Comparison of ENCODE assay signal across 15 cellular contexts in genomic region chr2:134247679-134248078, GRCh38. TPM values are rescaled to one million over a fixed set of nuclear protein-coding genes. Genes with fewer than 3 reads are reported as not detected.
DNase-seq lines count a peak whose midpoint lies in the region; ATAC-seq and TF ChIP-seq lines count a peak whose summit lies in the region.
"Had no signal": no experiment of that assay in that cellular context is flagged by ENCODE, and none has a peak within 500 bp of the region (broad histone marks: within the 10 kb centered on the region; RNA-seq: fewer than 3 reads in every experiment).

No MANE protein-coding gene starts in this region.

- H3K4me3 Mint-ChIP-seq in activated T-helper 17 cell treated with anti-CD3 and anti-CD28 coated beads, Interleukin-2, amount 50 U/mL, for 72 hours, result peak overlapping the region; percentile 52
- H3K4me3 Mint-ChIP-seq: CD14-positive monocyte had no signal

- TF ChIP-seq CTCF in heart right ventricle (IDR thresholded peaks at IDR 0.05), result no peak

- H3K9me3 Mint-ChIP-seq in activated T-helper 17 cell treated with anti-CD3 and anti-CD28 coated beads, Interleukin-2, amount 50 U/mL, for 72 hours, result no peaks in the 10 kb centered on the region
- H3K9me3 Mint-ChIP-seq: activated naive CD8-positive, alpha-beta T cell treated with anti-CD3 and anti-CD28 coated beads, Interleukin-2, amount 10 ng/mL, durations not matched to agents 7 days and 5 days; CD14-positive monocyte; stimulated activated naive CD8-positive, alpha-beta T cell treated with anti-CD3 and anti-CD28 coated beads, Interleukin-15, amount 100 ng/mL, for 72 hours had no signal

- no peaks in the 10 kb centered on the region for H3K27me3 Mint-ChIP-seq in activated T-helper 17 cell treated with anti-CD3 and anti-CD28 coated beads, Interleukin-2, amount 50 U/mL, for 72 hours
- H3K27me3 Mint-ChIP-seq: activated naive CD8-positive, alpha-beta T cell treated with anti-CD3 and anti-CD28 coated beads, Interleukin-2, amount 10 ng/mL, durations not matched to agents 7 days and 5 days; stimulated activated naive CD8-positive, alpha-beta T cell treated with anti-CD3 and anti-CD28 coated beads, Interleukin-15, amount 100 ng/mL, for 72 hours had no signal

- H3K27ac Mint-ChIP-seq in activated T-helper 17 cell treated with anti-CD3 and anti-CD28 coated beads, Interleukin-2, amount 50 U/mL, for 72 hours, result no peak overlapping the region
- H3K27ac Mint-ChIP-seq: stimulated activated naive CD8-positive, alpha-beta T cell treated with anti-CD3 and anti-CD28 coated beads, Interleukin-15, amount 100 ng/mL, for 72 hours had no signal

- H3K4me1 Mint-ChIP-seq in activated T-helper 17 cell treated with anti-CD3 and anti-CD28 coated beads, Interleukin-2, amount 50 U/mL, for 72 hours, result peaks cover 78% of the 10 kb centered on the region

- WGBS in heart right ventricle, 2 donors, result 90 to 96% methylated on average over 1 of the region's 1 CpG

- H3K4me3 ChIP-seq in heart right ventricle, result no peak overlapping the region
- H3K4me3 ChIP-seq: gastrocnemius medialis, left lung had no signal

- H3K36me3 Mint-ChIP-seq in activated T-helper 17 cell treated with anti-CD3 and anti-CD28 coated beads, Interleukin-2, amount 50 U/mL, for 72 hours (ENCODE audit: low read depth), result peaks cover 5% of the 10 kb centered on the region
- H3K36me3 Mint-ChIP-seq: CD14-positive monocyte had no signal

- no peaks in the 10 kb centered on the region for H3K27me3 ChIP-seq in heart right ventricle
- H3K27me3 ChIP-seq: gastrocnemius medialis, left lung had no signal

- no peaks in the 10 kb centered on the region for H3K36me3 ChIP-seq in heart right ventricle
- H3K36me3 ChIP-seq: gastrocnemius medialis, left lung had no signal

- no peaks in the 10 kb centered on the region for H3K9me3 ChIP-seq in heart right ventricle
- H3K9me3 ChIP-seq: gastrocnemius medialis, left lung had no signal

- DNase-seq in NCI-H82 treated with DMSO at 0.1 percent for 48 hours (lab: John Stamatoyannopoulos, UW; ENCODE audit: unreplicated experiment), result no peak
- no peak for DNase-seq in NCI-H510A (lab: John Stamatoyannopoulos, UW)
- no peak for DNase-seq in cerebellum (ENCODE audit: low spot score)
- no peak for DNase-seq in heart right ventricle
- DNase-seq: activated CD8-positive, alpha-beta memory T cell treated with anti-CD3 and anti-CD28 coated beads for 24 hours; activated naive CD8-positive, alpha-beta T cell treated with anti-CD3 and anti-CD28 coated beads, Interleukin-2, amount 10 ng/mL, durations not matched to agents 7 days and 5 days; gastrocnemius medialis; left lung; NCI-H524 treated with DMSO at 0.1 percent for 48 hours; stimulated activated naive CD8-positive, alpha-beta T cell treated with anti-CD3 and anti-CD28 coated beads, Interleukin-15, amount 100 ng/mL, for 72 hours had no signal

- intact Hi-C loops in heart right ventricle (cut with DNase I), result loop anchor here in 7 of 10 donors (2.0 to 10.0 kb wide), 8 partner anchors 123 to 363 kb away; no protein-coding TSS in a partner anchor

- peak; percentile 36 for ATAC-seq in GM18508 (IDR thresholded peaks at IDR 0.05; ENCODE audit: insufficient read depth, unreplicated experiment)
- ATAC-seq in GM21423 (IDR thresholded peaks at IDR 0.05; ENCODE audit: unreplicated experiment), result peak; percentile 38
- peak; percentile 44 for ATAC-seq in HG03066 (IDR thresholded peaks at IDR 0.05; ENCODE audit: low read depth, unreplicated experiment)
- no peak for ATAC-seq in activated T-helper 17 cell treated with anti-CD3 and anti-CD28 coated beads, Interleukin-2, amount 50 U/mL, for 72 hours (replicated peaks)
- ATAC-seq in heart right ventricle, result no peak
- ATAC-seq: gastrocnemius medialis; left lung; stimulated activated naive CD8-positive, alpha-beta T cell treated with anti-CD3 and anti-CD28 coated beads, Interleukin-15, amount 100 ng/mL, for 72 hours had no signal

- peaks cover 6 to 92% (median 84%) of the 10 kb centered on the region in 9 donors for H3K4me1 ChIP-seq in heart right ventricle

- no peak overlapping the region for H3K27ac ChIP-seq in heart right ventricle
- H3K27ac ChIP-seq: gastrocnemius medialis had no signal

RNA-seq across cellular contexts. Expression of gene MGAT5, which starts 6.2 kb away (rescaled TPM):
- total RNA-seq in activated T-helper 17 cell treated with anti-CD3 and anti-CD28 coated beads, Interleukin-2, amount 50 U/mL, for 72 hours, result 10 to 100 TPM; 53.0 to 53.1 TPM
- total RNA-seq in cerebellum, result 62.4 TPM
- total RNA-seq in heart right ventricle, result 100 to 1,000 TPM in 3 of 10 donors, 10 to 100 TPM in 7; 68.9 to 111 (median 94.6) TPM
- 10 to 100 TPM in 1 of 2 donors, 1 to 10 TPM in 1; 6.4 to 13.1 TPM for polyA plus RNA-seq in heart right ventricle

Comparison
In these comparisons a context has a peak if more than half of its experiments do, and no peak if none do; other contexts are left out.
1. ATAC-seq: peak in GM18508 (single experiment), GM21423 (single experiment) and HG03066 (single experiment); none in activated T-helper 17 cell treated with anti-CD3 and anti-CD28 coated beads, Interleukin-2, amount 50 U/mL, for 72 hours (single experiment) and heart right ventricle (0 of 8).